ENCODE assay signal across 10 cellular contexts in the genomic region with DNA sequence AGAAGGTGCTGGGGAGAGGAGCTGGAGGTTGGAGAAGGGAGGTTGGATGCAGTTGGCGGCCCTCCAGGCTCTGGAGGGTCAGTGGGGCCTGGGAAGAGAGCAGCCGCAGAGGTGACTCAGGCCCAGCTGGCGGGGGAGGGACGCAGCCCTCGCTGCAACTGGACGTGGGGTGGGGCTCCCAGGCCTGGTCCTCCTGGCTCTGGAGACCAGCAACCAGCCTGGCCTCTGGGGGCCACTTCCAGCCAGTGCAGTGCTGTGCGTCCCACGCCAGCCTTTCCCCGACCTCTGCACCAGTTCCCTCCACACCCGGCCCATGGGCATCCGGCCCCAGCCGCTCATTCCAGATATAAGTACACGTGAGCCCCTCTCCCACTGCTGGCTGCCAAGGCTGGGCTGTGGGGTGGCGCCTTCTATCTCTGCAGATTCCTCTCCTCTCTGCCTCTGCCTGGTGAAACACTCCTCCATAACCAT. TPM values are rescaled to one million over a fixed set of nuclear protein-coding genes. Genes with fewer than 3 reads are reported as not detected.
DNase-seq lines count a peak whose midpoint lies in the region; ATAC-seq, FAIRE-seq and TF ChIP-seq lines count a peak whose summit lies in the region.
"Had no signal": no experiment of that assay in that cellular context is flagged by ENCODE, and none has a peak within 500 bp of the region (broad histone marks: within the 10 kb centered on the region; RNA-seq: fewer than 3 reads in every experiment).

No MANE protein-coding gene starts in this region.

- DNase-seq in HTR-8/SVneo (ENCODE audit: insufficient read length, low spot score): peak; percentile 97
- DNase-seq in coronary artery (ENCODE audit: low spot score): peak; percentile 94
- no peak for DNase-seq in lower lobe of right lung
- peak; percentile 83 for DNase-seq in urothelium cell line (ENCODE audit: low spot score)
- DNase-seq in stimulated activated CD4-positive, alpha-beta T cell treated with anti-CD3 and anti-CD28 coated beads, Interleukin-4, amount 100 ng/mL, for 4 hours: no peak
- DNase-seq in cerebellar nuclear complex (lab: John Stamatoyannopoulos, UW): no peak
- no peak for DNase-seq in NCI-H2107 (lab: John Stamatoyannopoulos, UW)
- DNase-seq: activated CD8-positive, alpha-beta T cell treated with anti-CD3 and anti-CD28 coated beads, Interleukin-2, amount 10 ng/mL, durations not matched to agents 7 days and 5 days; NCI-H524 treated with DMSO at 0.1 percent for 48 hours had no signal

- FAIRE-seq in HTR-8/SVneo (lab: Jason Lieb, UNC) (peak; percentile 97), urothelium cell line (lab: Jason Lieb, UNC) (peak; percentile 71)

- ATAC-seq in lower lobe of right lung (peak; percentile 4 to 22), GM19351 (IDR thresholded peaks at IDR 0.05; ENCODE audit: unreplicated experiment) (no peak)
- ATAC-seq: activated CD8-positive, alpha-beta T cell treated with anti-CD3 and anti-CD28 coated beads, Interleukin-2, amount 10 ng/mL, durations not matched to agents 7 days and 5 days had no signal

- no peaks in the 10 kb centered on the region for H3K36me3 ChIP-seq in lower lobe of right lung

- intact Hi-C loops in lower lobe of right lung (cut with DNase I): no loop called here

- H3K4me1 ChIP-seq in lower lobe of right lung: peaks cover 22% of the 10 kb centered on the region

- no peak overlapping the region for H3K4me3 ChIP-seq in coronary artery
- H3K4me3 ChIP-seq in lower lobe of right lung: no peak overlapping the region

- H3K9me3 ChIP-seq in lower lobe of right lung: no peaks in the 10 kb centered on the region

- no peak for TF ChIP-seq CTCF in coronary artery (IDR thresholded peaks at IDR 0.05)
- TF ChIP-seq CTCF in lower lobe of right lung (IDR thresholded peaks at IDR 0.05): no peak

- H3K27ac ChIP-seq in coronary artery: peak overlapping the region; percentile 95 to 99
- H3K27ac ChIP-seq in lower lobe of right lung: peak overlapping the region; percentile 58

- no peaks in the 10 kb centered on the region for H3K27me3 ChIP-seq in lower lobe of right lung (ENCODE audit: low read depth)

RNA-seq across cellular contexts. Expression of gene COL18A1, which starts 38.0 kb away (rescaled TPM):
- total RNA-seq in lower lobe of right lung: 45.1 TPM

Comparison
In these comparisons a context has a peak if more than half of its experiments do, and no peak if none do; other contexts are left out.
1. DNase-seq: peak in HTR-8/SVneo (single experiment), coronary artery (single experiment) and urothelium cell line (single experiment); none in lower lobe of right lung (single experiment), stimulated activated CD4-positive, alpha-beta T cell treated with anti-CD3 and anti-CD28 coated beads, Interleukin-4, amount 100 ng/mL, for 4 hours (0 of 2), cerebellar nuclear complex (0 of 2) and NCI-H2107 (single experiment).